Comparison of ENCODE assay signal across 1 cellular context in the genomic region with DNA sequence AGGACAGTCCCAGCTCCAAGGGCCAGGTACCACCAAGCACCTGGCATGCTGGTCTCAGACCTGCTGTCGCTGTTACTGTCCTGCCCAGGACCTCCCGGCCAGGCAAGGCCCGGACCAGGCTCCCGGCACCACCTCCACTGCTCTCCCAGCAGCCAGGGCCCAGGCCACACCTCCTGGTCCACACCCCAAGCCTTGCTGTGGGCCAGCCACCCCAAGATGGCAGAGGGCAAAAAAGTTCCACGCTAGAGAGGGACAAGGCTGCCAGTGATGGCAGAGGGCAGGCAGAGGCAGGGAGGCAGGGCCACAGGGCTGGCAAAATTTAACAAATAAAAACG.
A peak's percentile ranks its signal among the peaks of the same experiment; 100 is the strongest.
TF ChIP-seq lines count a peak whose summit lies in the region.

No MANE protein-coding gene starts in this region.

TF ChIP-seq in K562, 482 proteins besides CTCF, POLR2A, EP300 and RAD21:
- peak; percentile 19 for TF ChIP-seq RBM22 (IDR thresholded peaks at IDR 0.05; ENCODE audit: low read depth, low read length, poor library complexity, severe bottlenecking)
- TF ChIP-seq HDAC8 (tag; IDR thresholded peaks at IDR 0.05), result no peak
- peak; percentile 75 for TF ChIP-seq POLR2G (IDR thresholded peaks at IDR 0.05; ENCODE audit: low read depth, low read length)
